ENCODE assay signal across 16 cellular contexts in the genomic region with DNA sequence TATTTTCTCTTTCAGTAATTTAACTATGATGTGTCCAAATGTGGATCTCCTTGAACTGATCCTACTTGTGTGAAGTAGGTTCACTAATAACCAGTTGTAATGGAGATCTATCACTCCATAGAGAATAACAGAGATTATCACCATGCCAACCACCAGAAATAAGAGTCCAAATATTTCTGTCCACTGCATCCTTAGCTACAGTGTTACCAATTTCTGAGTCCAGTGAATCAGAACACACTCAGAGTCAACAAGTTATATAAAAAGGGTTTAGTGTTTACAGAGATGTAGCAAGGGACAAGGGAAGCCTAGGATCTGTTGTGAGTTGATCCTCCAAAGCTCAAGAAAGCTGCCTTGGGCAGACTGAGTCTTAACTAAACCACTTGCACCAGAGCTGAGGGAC.
"Had no signal": no experiment of that assay in that cellular context is flagged by ENCODE, and none has a peak within 500 bp of the region (broad histone marks: within the 10 kb centered on the region; RNA-seq: fewer than 3 reads in every experiment).

No MANE protein-coding gene starts in this region.

- H3K4me3 ChIP-seq: dorsolateral prefrontal cortex, psoas muscle, sigmoid colon, stomach, tibial nerve, upper lobe of right lung, uterus had no signal

- H3K9me3 ChIP-seq: psoas muscle, sigmoid colon, stomach, tibial nerve, upper lobe of right lung, uterus had no signal

- H3K27ac ChIP-seq: dorsolateral prefrontal cortex, psoas muscle, sigmoid colon, stomach, tibial nerve, upper lobe of right lung, uterus had no signal

- DNase-seq: dorsolateral prefrontal cortex; effector CD4-positive, alpha-beta T cell; mesendoderm; midbrain; naive thymus-derived CD4-positive, alpha-beta T cell; nucleus accumbens; psoas muscle; sigmoid colon; stimulated activated CD4-positive, alpha-beta T cell treated with anti-CD3 and anti-CD28 coated beads, Interleukin-2, amount 100 ng/mL, for 24 hours; stimulated activated CD4-positive, alpha-beta T cell treated with anti-CD3 and anti-CD28 coated beads, Interleukin-4, amount 100 ng/mL, for 24 hours; stimulated activated naive CD4-positive, alpha-beta T cell treated with Interleukin-2 at 50 U/mL for 16 hours; stomach; upper lobe of right lung; uterus had no signal

- H3K36me3 ChIP-seq: sigmoid colon, stomach, tibial nerve, upper lobe of right lung, uterus had no signal

- H3K4me1 ChIP-seq: psoas muscle, sigmoid colon, stomach, upper lobe of right lung, uterus had no signal

- H3K27me3 ChIP-seq: dorsolateral prefrontal cortex, sigmoid colon, stomach, tibial nerve, upper lobe of right lung, uterus had no signal

- ATAC-seq: naive thymus-derived CD4-positive, alpha-beta T cell; psoas muscle; stimulated activated effector memory CD8-positive, alpha-beta T cell treated with anti-CD3 and anti-CD28 coated beads, Interleukin-12 subunit alpha, Interleukin-12 subunit beta, amount 100 ng/mL, for 72 hours; upper lobe of right lung had no signal
